Comparison of ENCODE assay signal across 24 cellular contexts in the genomic region with DNA sequence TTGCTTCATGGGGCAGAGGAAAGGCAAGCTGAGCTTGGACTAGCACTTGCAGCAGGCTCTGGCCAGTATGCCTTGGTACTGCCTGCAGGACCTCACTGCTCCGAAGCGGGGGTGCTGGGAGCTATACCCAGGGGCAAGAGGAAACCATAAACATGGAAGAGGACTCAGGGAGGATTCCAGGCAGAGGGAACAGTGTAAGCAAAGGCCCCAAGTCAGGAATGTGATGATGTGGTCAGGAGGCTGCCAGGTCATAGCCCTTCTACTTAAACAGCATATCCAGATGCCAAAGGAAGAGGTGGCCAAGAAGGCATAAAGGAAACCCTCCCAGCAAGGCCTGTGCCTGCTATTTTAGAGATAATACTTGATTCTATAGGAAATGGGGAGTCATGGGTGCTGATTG. TPM values are rescaled to one million over a fixed set of nuclear protein-coding genes. Genes with fewer than 3 reads are reported as not detected.
"Had no signal": no experiment of that assay in that cellular context is flagged by ENCODE, and none has a peak within 500 bp of the region (broad histone marks: within the 10 kb centered on the region; RNA-seq: fewer than 3 reads in every experiment).

No MANE protein-coding gene starts in this region.

- H3K4me3 Mint-ChIP-seq: T-cell had no signal

- H3K27ac Mint-ChIP-seq: IgD-negative memory B cell, T-cell had no signal

- H3K9ac ChIP-seq: KMS-11 had no signal

- H3K36me3 ChIP-seq: SJCRH30 had no signal

- FAIRE-seq: K562 had no signal

- H3K9me3 ChIP-seq: SJCRH30 had no signal

- DNase-seq: Kasumi-1, NCI-H1092, NCI-H1105 treated with DMSO at 0.1 percent for 48 hours, NCI-H1417 treated with DMSO at 0.1 percent for 48 hours, NCI-H146, NCI-H1694 treated with DMSO at 0.1 percent for 48 hours, NCI-H1930, NCI-H2081, NCI-H2107, NCI-H2227 treated with DMSO at 0.1 percent for 48 hours, NCI-H446, NCI-H510A, NCI-H524 treated with DMSO at 0.1 percent for 48 hours, NCI-H69, NCI-H774, PC-3, SHP77 treated with DMSO at 0.1 percent for 48 hours, SJCRH30, T-cell had no signal

- H3K36me3 Mint-ChIP-seq: T-cell had no signal

- H3K27me3 ChIP-seq: SJCRH30 had no signal

- H3K27me3 Mint-ChIP-seq: IgD-negative memory B cell had no signal

- H3K4me1 ChIP-seq: SJCRH30 had no signal

- H3K4me3 ChIP-seq: K562, SJCRH30 had no signal

- H3K4me1 Mint-ChIP-seq: IgD-negative memory B cell, T-cell had no signal

- H3K4me2 ChIP-seq: KMS-11 had no signal

- H3K27ac ChIP-seq: KMS-11, SJCRH30 had no signal

- ATAC-seq: K562, Panc1, PC-3, Right ventricle myocardium inferior, T-cell had no signal

RNA-seq across cellular contexts. Expression of a gene that starts 31.1 kb away (rescaled TPM):
- total RNA-seq: Right ventricle myocardium inferior had no signal
- polyA plus RNA-seq: IgD-negative memory B cell had no signal
